Comparison of ENCODE assay signal across 11 cellular contexts in the genomic region with DNA sequence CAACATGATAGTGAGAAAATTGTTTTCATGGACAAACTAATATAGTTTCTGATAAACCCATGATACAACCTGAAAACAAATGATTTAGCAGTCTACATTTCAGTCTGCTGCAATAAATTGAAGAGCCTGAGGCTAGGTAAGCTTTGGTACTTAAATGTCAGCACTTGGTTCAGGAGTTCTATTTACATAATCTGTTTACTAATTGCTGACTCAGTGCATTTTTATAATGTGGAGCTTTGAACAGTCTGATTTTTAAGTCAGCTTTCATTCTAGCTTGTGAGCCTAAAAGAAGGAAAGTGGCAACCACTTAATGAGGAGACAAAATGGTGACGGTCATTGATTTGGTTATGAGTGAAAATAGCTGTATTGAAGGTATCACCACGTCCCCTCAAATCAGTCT.
"Had no signal": no experiment of that assay in that cellular context is flagged by ENCODE, and none has a peak within 500 bp of the region (broad histone marks: within the 10 kb centered on the region; RNA-seq: fewer than 3 reads in every experiment).

No MANE protein-coding gene starts in this region.

- H3K27me3 ChIP-seq: gastrocnemius medialis, ovary, upper lobe of right lung had no signal

- ATAC-seq: gastrocnemius medialis, heart right ventricle, upper lobe of right lung had no signal

- H3K9me3 ChIP-seq: gastrocnemius medialis, heart right ventricle, ovary, upper lobe of right lung had no signal

- H3K36me3 ChIP-seq: gastrocnemius medialis, heart right ventricle, ovary, upper lobe of right lung had no signal

- DNase-seq: activated CD4-positive, alpha-beta T cell treated with anti-CD3 and anti-CD28 coated beads, Interleukin-2, amount 50 U/mL, for 4 hours; activated CD4-positive, CD25-positive, alpha-beta regulatory T cell treated with anti-CD3 and anti-CD28 coated beads, Interleukin-2, amount 50 U/mL, for 72 hours; activated T-cell treated with anti-CD3 and anti-CD28 coated beads, Interleukin-2, amount 50 U/mL, for 1 hour; effector memory CD4-positive, alpha-beta T cell; gastrocnemius medialis; heart right ventricle; ovary; stimulated activated CD4-positive, alpha-beta T cell treated with anti-CD3 and anti-CD28 coated beads, Interleukin-15, amount 100 ng/mL, for 24 hours; stimulated activated CD4-positive, alpha-beta T cell treated with anti-CD3 and anti-CD28 coated beads, Interleukin-4, amount 100 ng/mL, for 24 hours; upper lobe of right lung had no signal

- H3K4me3 ChIP-seq: gastrocnemius medialis, heart right ventricle, ovary, upper lobe of right lung had no signal

- H3K27ac ChIP-seq: epithelial cell of prostate, gastrocnemius medialis, heart right ventricle, ovary, upper lobe of right lung had no signal

- H3K4me1 ChIP-seq: gastrocnemius medialis, heart right ventricle, upper lobe of right lung had no signal
